ENCODE assay signal across 9 cellular contexts in genomic region chr12:48978741-48979601, GRCh38. TPM values are rescaled to one million over a fixed set of nuclear protein-coding genes. Genes with fewer than 3 reads are reported as not detected.
A peak's percentile ranks its signal among the peaks of the same experiment; 100 is the strongest.
DNase-seq lines count a peak whose midpoint lies in the region; ATAC-seq lines count a peak whose summit lies in the region.
"Had no signal": no experiment of that assay in that cellular context is flagged by ENCODE, and none has a peak within 500 bp of the region (broad histone marks: within the 10 kb centered on the region; RNA-seq: fewer than 3 reads in every experiment).

No MANE protein-coding gene starts in this region.

- no peak for ATAC-seq in stimulated activated naive B cell treated with anti-CD40 and anti-IgM and Interleukin-4, amounts not matched to agents 10 μg/mL and 1 μg/mL and 100 μg/mL, for 72 hours (replicated peaks)

- CTCF ChIA-PET in activated CD4-positive, alpha-beta memory T cell treated with anti-CD3 and anti-CD28 coated beads, Interleukin-2, amount 10 ng/mL, durations not matched to agents 7 days and 5 days (lab: Charles Lee): interaction anchor here (0.7 to 6.1 kb wide), 21 partner anchors 9 to 297 kb away, joined by 3 to 55 read pairs (median 5); partner anchors contain the start of genes ARF3, DDN, DDX23 and KANSL2

- H3K4me3 Mint-ChIP-seq in activated CD4-positive, alpha-beta memory T cell treated with anti-CD3 and anti-CD28 coated beads, Interleukin-2, amount 10 ng/mL, durations not matched to agents 7 days and 5 days: peak overlapping the region; percentile 77
- H3K4me3 Mint-ChIP-seq in immature natural killer cell: peak overlapping the region; percentile 86 to 94 (median 89)
- H3K4me3 Mint-ChIP-seq in stimulated activated naive B cell treated with anti-CD40 and anti-IgM and Interleukin-4, amounts not matched to agents 10 μg/mL and 1 μg/mL and 100 μg/mL, for 72 hours: peak overlapping the region; percentile 69 to 78

- H3K36me3 Mint-ChIP-seq in activated CD4-positive, alpha-beta memory T cell treated with anti-CD3 and anti-CD28 coated beads, Interleukin-2, amount 10 ng/mL, durations not matched to agents 7 days and 5 days (ENCODE audit: low read depth): peaks cover 5% of the 10 kb centered on the region
- no peaks in the 10 kb centered on the region for H3K36me3 Mint-ChIP-seq in immature natural killer cell
- H3K36me3 Mint-ChIP-seq in stimulated activated naive B cell treated with anti-CD40 and anti-IgM and Interleukin-4, amounts not matched to agents 10 μg/mL and 1 μg/mL and 100 μg/mL, for 72 hours: peaks cover 0 to 11% of the 10 kb centered on the region in 2 donors

- peaks cover 90% of the 10 kb centered on the region for H3K27me3 Mint-ChIP-seq in activated CD4-positive, alpha-beta memory T cell treated with anti-CD3 and anti-CD28 coated beads, Interleukin-2, amount 10 ng/mL, durations not matched to agents 7 days and 5 days
- H3K27me3 Mint-ChIP-seq in immature natural killer cell (ENCODE audit: low read depth in 3 of 3): peaks cover 26 to 47% (median 46%) of the 10 kb centered on the region in 3 donors
- peaks cover 78 to 80% of the 10 kb centered on the region in 2 donors for H3K27me3 Mint-ChIP-seq in stimulated activated naive B cell treated with anti-CD40 and anti-IgM and Interleukin-4, amounts not matched to agents 10 μg/mL and 1 μg/mL and 100 μg/mL, for 72 hours

- H3K4me1 Mint-ChIP-seq in activated CD4-positive, alpha-beta memory T cell treated with anti-CD3 and anti-CD28 coated beads, Interleukin-2, amount 10 ng/mL, durations not matched to agents 7 days and 5 days: peaks cover 55% of the 10 kb centered on the region
- peaks cover 54 to 56% of the 10 kb centered on the region in 2 donors for H3K4me1 Mint-ChIP-seq in immature natural killer cell
- H3K4me1 Mint-ChIP-seq in stimulated activated naive B cell treated with anti-CD40 and anti-IgM and Interleukin-4, amounts not matched to agents 10 μg/mL and 1 μg/mL and 100 μg/mL, for 72 hours: peaks cover 45 to 53% of the 10 kb centered on the region in 2 donors

- no peaks in the 10 kb centered on the region for H3K9me3 Mint-ChIP-seq in activated CD4-positive, alpha-beta memory T cell treated with anti-CD3 and anti-CD28 coated beads, Interleukin-2, amount 10 ng/mL, durations not matched to agents 7 days and 5 days
- H3K9me3 Mint-ChIP-seq in immature natural killer cell: no peaks in the 10 kb centered on the region
- H3K9me3 Mint-ChIP-seq in stimulated activated naive B cell treated with anti-CD40 and anti-IgM and Interleukin-4, amounts not matched to agents 10 μg/mL and 1 μg/mL and 100 μg/mL, for 72 hours: peaks cover 0 to 4% of the 10 kb centered on the region in 2 donors

- DNase-seq in NCI-H748 (lab: John Stamatoyannopoulos, UW; ENCODE audit: unreplicated experiment) (peak; percentile 44), NCI-H748 treated with DMSO at 0.1 percent for 48 hours (lab: John Stamatoyannopoulos, UW) (no peak), immature natural killer cell (peak in 2 of 3 donors; percentile 22 to 27), NCI-H2081 treated with DMSO at 0.1 percent for 48 hours (lab: John Stamatoyannopoulos, UW) (no peak), GF-D8 (lab: John Stamatoyannopoulos, UW) (no peak), GM03348 (ENCODE audit: low spot score) (no peak)
- no peak for DNase-seq in activated CD4-positive, alpha-beta memory T cell treated with anti-CD3 and anti-CD28 coated beads, Interleukin-2, amount 10 ng/mL, durations not matched to agents 7 days and 5 days
- no peak for DNase-seq in stimulated activated naive B cell treated with anti-CD40 and anti-IgM and Interleukin-4, amounts not matched to agents 10 μg/mL and 1 μg/mL and 100 μg/mL, for 72 hours

- H3K27ac Mint-ChIP-seq in activated CD4-positive, alpha-beta memory T cell treated with anti-CD3 and anti-CD28 coated beads, Interleukin-2, amount 10 ng/mL, durations not matched to agents 7 days and 5 days: no peak overlapping the region
- peak overlapping the region; percentile 80 to 95 (median 86) for H3K27ac Mint-ChIP-seq in immature natural killer cell
- peak overlapping the region; percentile 84 for H3K27ac Mint-ChIP-seq in stimulated activated naive B cell treated with anti-CD40 and anti-IgM and Interleukin-4, amounts not matched to agents 10 μg/mL and 1 μg/mL and 100 μg/mL, for 72 hours

- POLR2A ChIA-PET in activated CD4-positive, alpha-beta memory T cell treated with anti-CD3 and anti-CD28 coated beads, Interleukin-2, amount 10 ng/mL, durations not matched to agents 7 days and 5 days (lab: Charles Lee): interaction anchor here (0.7 to 1.7 kb wide), 11 partner anchors 9 to 127 kb away, joined by 3 to 14 read pairs (median 4); partner anchors contain the start of gene DDX23

RNA-seq across cellular contexts. Expression of gene WNT1, which starts 0.8 kb away (rescaled TPM):
- total RNA-seq in activated CD4-positive, alpha-beta memory T cell treated with anti-CD3 and anti-CD28 coated beads, Interleukin-2, amount 10 ng/mL, durations not matched to agents 7 days and 5 days: under 1 TPM; 0.33 to 0.73 TPM
- 1 to 10 TPM in 1 of 3 donors, under 1 TPM in 1, not detected in 1; 0.86 to 1.2 TPM for polyA plus RNA-seq in immature natural killer cell
- total RNA-seq: dermis microvascular lymphatic vessel endothelial cell had no signal

RNA-seq across cellular contexts. Expression of gene WNT10B, which starts 7.4 kb away (rescaled TPM):
- total RNA-seq in activated CD4-positive, alpha-beta memory T cell treated with anti-CD3 and anti-CD28 coated beads, Interleukin-2, amount 10 ng/mL, durations not matched to agents 7 days and 5 days: 1 to 10 TPM; 4.1 to 4.2 TPM
- polyA plus RNA-seq in immature natural killer cell: under 1 TPM in 2 of 3 donors, not detected in 1; 0.45 to 0.68 TPM

RNA-seq across cellular contexts. Expression of gene DDN, which starts 20.2 kb away (rescaled TPM):
- under 1 TPM; 0.23 TPM for total RNA-seq in activated CD4-positive, alpha-beta memory T cell treated with anti-CD3 and anti-CD28 coated beads, Interleukin-2, amount 10 ng/mL, durations not matched to agents 7 days and 5 days
- polyA plus RNA-seq in immature natural killer cell: not detected

RNA-seq across cellular contexts. Expression of gene ARF3, which starts 21.7 kb away (rescaled TPM):
- 100 to 1,000 TPM; 114 to 122 TPM for total RNA-seq in activated CD4-positive, alpha-beta memory T cell treated with anti-CD3 and anti-CD28 coated beads, Interleukin-2, amount 10 ng/mL, durations not matched to agents 7 days and 5 days
- polyA plus RNA-seq in immature natural killer cell: 10 to 100 TPM; 31.2 to 40.7 (median 37.2) TPM

RNA-seq across cellular contexts. Expression of gene PRKAG1, which starts 39.6 kb away (rescaled TPM):
- 10 to 100 TPM; 65.9 to 70.2 TPM for total RNA-seq in activated CD4-positive, alpha-beta memory T cell treated with anti-CD3 and anti-CD28 coated beads, Interleukin-2, amount 10 ng/mL, durations not matched to agents 7 days and 5 days
- polyA plus RNA-seq in immature natural killer cell: 10 to 100 TPM; 58.5 to 75.3 (median 69.1) TPM

Comparison
In these comparisons a context has a peak if more than half of its experiments do, and no peak if none do; other contexts are left out.
1. DNase-seq: peak in NCI-H748 (single experiment) and immature natural killer cell (2 of 3); none in NCI-H748 treated with DMSO at 0.1 percent for 48 hours (single experiment), activated CD4-positive, alpha-beta memory T cell treated with anti-CD3 and anti-CD28 coated beads, Interleukin-2, amount 10 ng/mL, durations not matched to agents 7 days and 5 days (single experiment), stimulated activated naive B cell treated with anti-CD40 and anti-IgM and Interleukin-4, amounts not matched to agents 10 μg/mL and 1 μg/mL and 100 μg/mL, for 72 hours (single experiment), NCI-H2081 treated with DMSO at 0.1 percent for 48 hours (single experiment), GF-D8 (single experiment) and GM03348 (single experiment).
2. Peak in every context shown above with its lines, with median percentiles within 50 percentile points of each other: H3K4me3 Mint-ChIP-seq.